In genomic region chr14:64324461-64325255, GRCh38 we compare ENCODE assay signal across 11 cellular contexts. TPM values are rescaled to one million over a fixed set of nuclear protein-coding genes. Genes with fewer than 3 reads are reported as not detected.
DNase-seq lines count a peak whose midpoint lies in the region; ATAC-seq and TF ChIP-seq lines count a peak whose summit lies in the region.
"Had no signal": no experiment of that assay in that cellular context is flagged by ENCODE, and none has a peak within 500 bp of the region (broad histone marks: within the 10 kb centered on the region; RNA-seq: fewer than 3 reads in every experiment).

No MANE protein-coding gene starts in this region.

- H3K36me3 Mint-ChIP-seq in effector memory CD8-positive, alpha-beta T cell (ENCODE audit: insufficient read depth), result no peaks in the 10 kb centered on the region
- H3K36me3 Mint-ChIP-seq in type B pancreatic cell, result no peaks in the 10 kb centered on the region

- no peak overlapping the region for H3K4ac ChIP-seq in IMR-90 (ENCODE audit: low read depth, low read length)
- no peak overlapping the region for H3K4ac ChIP-seq in mesenchymal stem cell (ENCODE audit: low read depth in 1 of 2, low read length in 2 of 2)

- H3K23ac ChIP-seq in IMR-90 (ENCODE audit: low read depth, low read length) (no peak overlapping the region), mesenchymal stem cell (ENCODE audit: low read length in 2 of 2) (no peak overlapping the region)

- no peak overlapping the region for H4K91ac ChIP-seq in IMR-90 (ENCODE audit: insufficient read depth, low read depth, low read length)
- no peak overlapping the region for H4K91ac ChIP-seq in mesenchymal stem cell (ENCODE audit: low read length)

- no peak overlapping the region for H2AK5ac ChIP-seq in IMR-90 (ENCODE audit: low read depth, low read length)
- no peak overlapping the region for H2AK5ac ChIP-seq in mesenchymal stem cell (ENCODE audit: low read length, severe bottlenecking)

- H3K27ac ChIP-seq in IMR-90 (ENCODE audit: insufficient read depth, low read length), result no peak overlapping the region
- H3K27ac ChIP-seq in mesenchymal stem cell (ENCODE audit: low read length, poor library complexity, severe bottlenecking), result no peak overlapping the region
- H3K27ac ChIP-seq: epithelial cell of prostate had no signal

- H4K8ac ChIP-seq in IMR-90 (ENCODE audit: low read depth in 2 of 2, low read length in 2 of 2) (no peak overlapping the region; a peak in 1 of 4 replicates), mesenchymal stem cell (ENCODE audit: low read length) (no peak overlapping the region)

- CTCF ChIA-PET in IMR-90 (lab: Yijun Ruan, JAX), result no interaction called here

- no peaks in the 10 kb centered on the region for H3K9me1 ChIP-seq in IMR-90 (ENCODE audit: insufficient read depth, low read length)

- H2BK15ac ChIP-seq in IMR-90 (ENCODE audit: low read depth, low read length) (no peak overlapping the region), mesenchymal stem cell (ENCODE audit: low read depth, poor library complexity, severe bottlenecking) (no peak overlapping the region)

- H2BK120ac ChIP-seq in IMR-90 (ENCODE audit: low read depth, low read length) (no peak overlapping the region), mesenchymal stem cell (ENCODE audit: low read depth, low read length) (no peak overlapping the region)

- H3K27me3 Mint-ChIP-seq in effector memory CD8-positive, alpha-beta T cell, result peaks cover 6 to 15% of the 10 kb centered on the region in 2 donors
- H3K27me3 Mint-ChIP-seq in type B pancreatic cell, result no peaks in the 10 kb centered on the region

- no peaks in the 10 kb centered on the region for H3K4me1 ChIP-seq in IMR-90 (ENCODE audit: control insufficient read depth, insufficient read depth, low read length)
- no peaks in the 10 kb centered on the region for H3K4me1 ChIP-seq in mesenchymal stem cell (ENCODE audit: control insufficient read depth, insufficient read depth, low read depth, low read length)

- no CpG with 5 or more reads among the region's 2 CpGs for WGBS in IMR-90 (ENCODE audit: extremely low coverage in 2 of 2, insufficient read length in 1 of 2), 2 experiments
- 89% methylated on average over 1 of the region's 2 CpGs for WGBS in mesenchymal stem cell

- no peak overlapping the region for H3K14ac ChIP-seq in IMR-90 (replicated peaks; ENCODE audit: low read depth, low read length)
- no peak overlapping the region for H3K14ac ChIP-seq in mesenchymal stem cell (ENCODE audit: low read length in 2 of 2)

- H2AK9ac ChIP-seq in IMR-90 (replicated peaks; ENCODE audit: low read depth, low read length, poor library complexity), result no peak overlapping the region

- no peaks in the 10 kb centered on the region for H3K36me3 ChIP-seq in IMR-90 (ENCODE audit: control insufficient read depth, insufficient read depth, low read length)
- H3K36me3 ChIP-seq in mesenchymal stem cell (ENCODE audit: control insufficient read depth in 1 of 2, insufficient read depth in 2 of 2, low read depth in 1 of 2, low read length in 2 of 2), result no peaks in the 10 kb centered on the region

- TF ChIP-seq POLR2A in IMR-90 (IDR thresholded peaks at IDR 0.05; ENCODE audit: low read depth, low read length), result no peak

- DNase-seq in Daoy (ENCODE audit: low read depth) (peak; percentile 19), IMR-90 (peak; percentile 56), astrocyte of the cerebellum (ENCODE audit: low read depth) (peak; percentile 11), mesenchymal stem cell (peak; percentile 26), KG1 (lab: John Stamatoyannopoulos, UW) (no peak), type B pancreatic cell (ENCODE audit: extremely low spot score, unreplicated experiment) (no peak), COLO829 (ENCODE audit: low spot score) (no peak)
- DNase-seq in effector memory CD8-positive, alpha-beta T cell, result no peak
- DNase-seq: Calu3, NCI-H187 had no signal

- no peak overlapping the region for H4K5ac ChIP-seq in IMR-90 (ENCODE audit: low read depth, low read length)

- TF ChIP-seq CTCF in IMR-90 (conservative IDR thresholded peaks at IDR 0.05; ENCODE audit: low read depth, low read length) (no peak), astrocyte of the cerebellum (IDR thresholded peaks at IDR 0.05; ENCODE audit: low read depth, low read length, missing control alignments) (no peak), type B pancreatic cell (conservative IDR thresholded peaks at IDR 0.05) (no peak)

- intact Hi-C loops in IMR-90 (cut with micrococcal nuclease), result no loop called here

- H3K4me3 ChIP-seq in IMR-90 (ENCODE audit: insufficient read depth, low read depth, low read length) (no peak overlapping the region), astrocyte of the cerebellum (ENCODE audit: low read depth, low read length) (no peak overlapping the region), mesenchymal stem cell (ENCODE audit: insufficient read depth in 1 of 2, low read depth in 1 of 2, low read length in 2 of 2) (no peak overlapping the region)

- no peaks in the 10 kb centered on the region for H4K20me1 ChIP-seq in IMR-90 (ENCODE audit: insufficient read depth, low read length)

- H3K27me3 ChIP-seq in IMR-90 (ENCODE audit: control insufficient read depth, insufficient read depth, low read length) (no peaks in the 10 kb centered on the region), mesenchymal stem cell (ENCODE audit: control insufficient read depth in 1 of 2, insufficient read depth in 1 of 2, low read length in 2 of 2) (no peaks in the 10 kb centered on the region)

- no peaks in the 10 kb centered on the region for H3K79me1 ChIP-seq in IMR-90 (ENCODE audit: low read depth in 1 of 2, low read length in 2 of 2)
- H3K79me1 ChIP-seq in mesenchymal stem cell (replicated peaks; ENCODE audit: low read length, poor library complexity, severe bottlenecking), result no peaks in the 10 kb centered on the region

- H2AFZ ChIP-seq in IMR-90 (replicated peaks; ENCODE audit: low read length, poor library complexity), result no peak overlapping the region
- no peak overlapping the region for H2AFZ ChIP-seq in mesenchymal stem cell (ENCODE audit: low read depth, low read length)

- in situ Hi-C loops in IMR-90 (cut with MboI; ENCODE audit: low sequenced_read_pairs), result no loop called here
- in situ Hi-C loops in astrocyte of the cerebellum (cut with HindIII; ENCODE audit: low sequenced_read_pairs), result no loop called here

- POLR2A ChIA-PET in IMR-90 (lab: Charles Lee; ENCODE audit: unreplicated experiment), result interaction anchor here (0.5 kb wide), 1 partner anchor 180 kb away, joined by 3 read pairs; no protein-coding TSS in a partner anchor

- H3K4me1 Mint-ChIP-seq in effector memory CD8-positive, alpha-beta T cell (ENCODE audit: low read depth in 2 of 2), result no peaks in the 10 kb centered on the region
- peaks cover 5% of the 10 kb centered on the region for H3K4me1 Mint-ChIP-seq in type B pancreatic cell (ENCODE audit: unreplicated experiment)

- no peaks in the 10 kb centered on the region for H3K9me3 ChIP-seq in IMR-90 (ENCODE audit: control insufficient read depth, insufficient read depth, low read length)
- no peaks in the 10 kb centered on the region for H3K9me3 ChIP-seq in mesenchymal stem cell (ENCODE audit: control insufficient read depth, low read length)

- peak; percentile 60 for ATAC-seq in IMR-90 (ENCODE audit: low read depth)
- no peak for ATAC-seq in effector memory CD8-positive, alpha-beta T cell (replicated peaks)

- H3K18ac ChIP-seq in IMR-90 (ENCODE audit: low read depth, low read length), result peak overlapping the region; percentile 65; the same call in 1 of the 2 replicates
- no peak overlapping the region for H3K18ac ChIP-seq in mesenchymal stem cell (ENCODE audit: low read depth in 1 of 2, low read length in 2 of 2)

- H3K56ac ChIP-seq in IMR-90 (ENCODE audit: extremely low read depth, insufficient read depth, low read length), result no peak overlapping the region

- H3K4me3 Mint-ChIP-seq in effector memory CD8-positive, alpha-beta T cell, result no peak overlapping the region
- no peak overlapping the region for H3K4me3 Mint-ChIP-seq in type B pancreatic cell

- BruUV-seq in IMR-90 (replicated peaks; lab: Mats Ljungman, UMichigan), result no TSS peak

- H3K9ac ChIP-seq in IMR-90 (ENCODE audit: low read depth, low read length) (no peak overlapping the region), mesenchymal stem cell (ENCODE audit: low read length) (no peak overlapping the region)

- peak overlapping the region; percentile 43; the same call in 1 of the 2 replicates for H2BK20ac ChIP-seq in IMR-90 (ENCODE audit: low read depth, low read length)

- dilution Hi-C loops in IMR-90 (cut with HindIII; ENCODE audit: low sequenced_read_pairs, unreplicated experiment), result no loop called here

- H2BK12ac ChIP-seq in mesenchymal stem cell (ENCODE audit: low read length in 2 of 2), result no peak overlapping the region

- TF ChIP-seq RAD21 in IMR-90 (IDR thresholded peaks at IDR 0.05; ENCODE audit: low read length), result no peak

- no peaks in the 10 kb centered on the region for H3K9me3 Mint-ChIP-seq in effector memory CD8-positive, alpha-beta T cell
- H3K9me3 Mint-ChIP-seq in type B pancreatic cell, result peaks cover 4% of the 10 kb centered on the region

- H2BK5ac ChIP-seq in IMR-90 (ENCODE audit: low read depth, low read length, poor library complexity, severe bottlenecking), result no peak overlapping the region
- H2BK5ac ChIP-seq in mesenchymal stem cell (ENCODE audit: low read depth, low read length, poor library complexity, severe bottlenecking), result no peak overlapping the region

- H3K4me2 ChIP-seq in IMR-90 (ENCODE audit: low read depth, low read length) (peak overlapping the region; percentile 30; the same call in 1 of the 2 replicates), mesenchymal stem cell (ENCODE audit: low read length, poor library complexity, severe bottlenecking) (no peak overlapping the region)

- no peak overlapping the region for H3K27ac Mint-ChIP-seq in effector memory CD8-positive, alpha-beta T cell
- H3K27ac Mint-ChIP-seq in type B pancreatic cell, result no peak overlapping the region

TF ChIP-seq in IMR-90, 13 proteins besides CTCF, POLR2A, EP300 and RAD21 (continues in another document):
- TF ChIP-seq NFE2L2 (IDR thresholded peaks at IDR 0.05; ENCODE audit: low read depth, low read length) (peak; percentile 88), MXI1 (IDR thresholded peaks at IDR 0.05; ENCODE audit: borderline replicate concordance, low read depth, low read length) (no peak)

RNA-seq across cellular contexts. Expression of gene ESR2, which starts 30.5 kb away (rescaled TPM):
- 0.74 TPM in 1 of 2 replicates, not detected in the other for total RNA-seq in Daoy (2014; rRNA removed; shearing (Covaris generic))
- total RNA-seq in IMR-90 (2012; rRNA removed) (under 0.01 TPM in 2 replicates), type B pancreatic cell (ENCODE audit: low replicate concordance) (0.19 and 0.53 TPM in 2 replicates)
- 0.03 TPM in 1 of 2 replicates, not detected in the other for polyA plus RNA-seq in IMR-90 (2012; rRNA removed)
- polyA plus RNA-seq in IMR-90 (2012; cell fraction: cytosol; rRNA removed), result 0.01 and 0.04 TPM in 2 replicates
- polyA plus RNA-seq in IMR-90 (2012; cell fraction: nucleus; rRNA removed; ENCODE audit: low replicate concordance), result 0.05 and 0.06 TPM in 2 replicates
- 0.10 TPM for polyA plus RNA-seq in mesenchymal stem cell (2013, experiment 1 of 2)
- polyA plus RNA-seq in mesenchymal stem cell (2013, experiment 2 of 2), result 0.22 TPM
- total RNA-seq: Calu3 had no signal

Comparison
In these comparisons a context has a peak if more than half of its experiments do, and no peak if none do; other contexts are left out.
1. DNase-seq: peak in Daoy (single experiment), IMR-90 (single experiment), astrocyte of the cerebellum (single experiment) and mesenchymal stem cell (single experiment); none in effector memory CD8-positive, alpha-beta T cell (0 of 3), KG1 (single experiment), type B pancreatic cell (single experiment) and COLO829 (single experiment).